In the genomic region with DNA sequence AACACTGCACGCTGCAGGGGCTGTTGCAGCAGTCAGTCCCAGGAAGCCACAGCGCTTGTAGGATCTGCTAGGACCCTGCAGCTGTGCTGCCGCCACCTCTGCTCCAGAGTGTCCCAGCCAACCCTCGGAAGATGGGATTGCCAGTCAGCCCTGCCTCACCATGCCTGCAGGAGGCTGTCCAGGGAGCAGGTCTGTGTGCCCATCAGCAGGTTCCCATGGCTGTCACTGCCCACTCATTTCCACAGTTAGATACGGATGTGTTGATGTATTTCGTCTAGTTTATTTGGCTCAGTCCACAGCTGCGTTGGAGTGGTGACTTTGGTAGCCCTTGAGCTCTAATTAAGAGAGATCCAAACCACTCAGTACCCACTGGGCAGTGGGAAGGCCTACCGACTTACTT, we compare ENCODE assay signal across 18 cellular contexts. TPM values are rescaled to one million over a fixed set of nuclear protein-coding genes. Genes with fewer than 3 reads are reported as not detected.
DNase-seq lines count a peak whose midpoint lies in the region; ATAC-seq, FAIRE-seq and TF ChIP-seq lines count a peak whose summit lies in the region.
"Had no signal": no experiment of that assay in that cellular context is flagged by ENCODE, and none has a peak within 500 bp of the region (broad histone marks: within the 10 kb centered on the region; RNA-seq: fewer than 3 reads in every experiment).

No MANE protein-coding gene starts in this region.

- POLR2A ChIA-PET in GM12878 (lab: Charles Lee): no interaction called here

- H2AFZ ChIP-seq in DND-41 (ENCODE audit: low read depth, low read length) (no peak overlapping the region), GM12878 (ENCODE audit: control insufficient read depth, low read depth, low read length) (no peak overlapping the region)

- no peaks in the 10 kb centered on the region for H3K4me1 Mint-ChIP-seq in activated CD8-positive, alpha-beta memory T cell treated with anti-CD3 and anti-CD28 coated beads, Interleukin-2, amount 10 ng/mL, durations not matched to agents 7 days and 5 days

- H3K27me3 Mint-ChIP-seq in activated CD8-positive, alpha-beta memory T cell treated with anti-CD3 and anti-CD28 coated beads, Interleukin-2, amount 10 ng/mL, durations not matched to agents 7 days and 5 days: no peaks in the 10 kb centered on the region
- H3K27me3 Mint-ChIP-seq: CD4-positive, alpha-beta memory T cell had no signal

- TF ChIP-seq RAD21 in GM12878 (IDR thresholded peaks at IDR 0.05; ENCODE audit: insufficient read depth, low read depth, low read length): no peak

- no peak overlapping the region for H3K4me3 Mint-ChIP-seq in activated CD8-positive, alpha-beta memory T cell treated with anti-CD3 and anti-CD28 coated beads, Interleukin-2, amount 10 ng/mL, durations not matched to agents 7 days and 5 days
- H3K4me3 Mint-ChIP-seq: CD4-positive, alpha-beta memory T cell had no signal

- H3K27me3 ChIP-seq in heart left ventricle: no peaks in the 10 kb centered on the region
- H3K27me3 ChIP-seq in right cardiac atrium (ENCODE audit: control insufficient read depth, insufficient read depth): no peaks in the 10 kb centered on the region
- no peaks in the 10 kb centered on the region for H3K27me3 ChIP-seq in DND-41 (ENCODE audit: insufficient read depth, low read length, poor library complexity)
- H3K27me3 ChIP-seq in GM12878 (replicated peaks in 1 of 2; ENCODE audit: control insufficient read depth in 2 of 2, insufficient read depth in 2 of 2, low read length in 1 of 2): no peaks in the 10 kb centered on the region
- H3K27me3 ChIP-seq in sigmoid colon: no peaks in the 10 kb centered on the region
- H3K27me3 ChIP-seq: BE2C had no signal

- H3K4me3 ChIP-seq in heart left ventricle (no peak overlapping the region), right cardiac atrium (ENCODE audit: low read length) (no peak overlapping the region), DND-41 (ENCODE audit: low read depth in 1 of 2, low read length in 2 of 2) (no peak overlapping the region), GM12878 (no peak overlapping the region), sigmoid colon (no peak overlapping the region)
- H3K4me3 ChIP-seq: HAP-1 had no signal

- H3K4me2 ChIP-seq in DND-41 (ENCODE audit: insufficient read depth, low read length): no peak overlapping the region
- H3K4me2 ChIP-seq in GM12878 (ENCODE audit: control insufficient read depth, insufficient read depth): no peak overlapping the region

- no peak for TF ChIP-seq CTCF in heart left ventricle (IDR thresholded peaks at IDR 0.05)
- no peak for TF ChIP-seq CTCF in DND-41 (IDR thresholded peaks at IDR 0.05; ENCODE audit: borderline replicate concordance, extremely low read depth, low read length, poor library complexity, severe bottlenecking)
- no peak for TF ChIP-seq CTCF in GM12878 (IDR thresholded peaks at IDR 0.05 in 2 of 3, conservative IDR thresholded peaks at IDR 0.05 in 1 of 3; ENCODE audit: control insufficient read depth in 2 of 3, extremely low read depth in 1 of 3, insufficient read depth in 1 of 3, low read depth in 3 of 3, low read length in 3 of 3)
- no peak for TF ChIP-seq CTCF in sigmoid colon (IDR thresholded peaks at IDR 0.05)

- RAD21 ChIA-PET in GM12878 (lab: Charles Lee; ENCODE audit: unreplicated experiment): interaction anchor here (1.3 kb wide), 1 partner anchor 178 kb away, joined by 4 read pairs; no protein-coding TSS in a partner anchor

- H3K9ac ChIP-seq in DND-41 (ENCODE audit: low read depth, low read length) (no peak overlapping the region), GM12878 (ENCODE audit: control insufficient read depth, insufficient read depth, low read length) (no peak overlapping the region)

- TF ChIP-seq EP300 in GM12878 (IDR thresholded peaks at IDR 0.05; ENCODE audit: borderline replicate concordance in 1 of 2, control insufficient read depth in 1 of 2, low read depth in 2 of 2, low read length in 2 of 2) (no peak), sigmoid colon (IDR thresholded peaks at IDR 0.05) (no peak)

- BruUV-seq in GM12878 (replicated peaks; lab: Mats Ljungman, UMichigan): no TSS peak

- H3K4me1 ChIP-seq in heart left ventricle (no peaks in the 10 kb centered on the region), right cardiac atrium (ENCODE audit: control insufficient read depth, insufficient read depth, low read length) (no peaks in the 10 kb centered on the region), DND-41 (ENCODE audit: insufficient read depth, low read length) (no peaks in the 10 kb centered on the region), GM12878 (ENCODE audit: control insufficient read depth, insufficient read depth, low read length) (no peaks in the 10 kb centered on the region), sigmoid colon (no peaks in the 10 kb centered on the region)
- H3K4me1 ChIP-seq: BE2C, HAP-1 had no signal

- TF ChIP-seq POLR2A in heart left ventricle (IDR thresholded peaks at IDR 0.05) (no peak), GM12878 (IDR thresholded peaks at IDR 0.05; ENCODE audit: low read depth, low read length) (peak; percentile 35; the same call in 1 of the 2 replicates), sigmoid colon (IDR thresholded peaks at IDR 0.05) (no peak)

- intact Hi-C loops in heart left ventricle (cut with DNase I) (no loop called here), right cardiac atrium (cut with DNase I) (no loop called here), GM12878 (cut with micrococcal nuclease; ENCODE audit: unreplicated experiment) (no loop called here), sigmoid colon (cut with DNase I) (no loop called here)

- CTCF ChIA-PET in GM12878 (lab: Yijun Ruan, JAX): interaction anchor here (0.9 to 1.0 kb wide), 2 partner anchors 10 to 178 kb away, joined by 3 to 6 read pairs; no protein-coding TSS in a partner anchor
- CTCF ChIA-PET in activated CD8-positive, alpha-beta memory T cell treated with anti-CD3 and anti-CD28 coated beads, Interleukin-2, amount 10 ng/mL, durations not matched to agents 7 days and 5 days (lab: Charles Lee): no interaction called here

- in situ Hi-C loops in GM12878 (cut with MboI): no loop called here

- no peak for DNase-seq in heart left ventricle
- DNase-seq in right cardiac atrium: no peak
- no peak for DNase-seq in DND-41
- DNase-seq in GM12878 (ENCODE audit: low read depth, low spot score): no peak
- peak; percentile 50 for DNase-seq in sigmoid colon
- DNase-seq in activated CD8-positive, alpha-beta memory T cell treated with anti-CD3 and anti-CD28 coated beads, Interleukin-2, amount 10 ng/mL, durations not matched to agents 7 days and 5 days: no peak
- DNase-seq: BE2C; CD4-positive, alpha-beta memory T cell; DMS79; EL had no signal

- 71 to 78% (median 77%) methylated on average over 7 to 8 of the region's 8 CpGs for WGBS in heart left ventricle, 4 donors
- 80% methylated on average over 8 of the region's 8 CpGs for WGBS in right cardiac atrium
- WGBS in GM12878 (ENCODE audit: insufficient coverage, insufficient replicate concordance, low lambda C conversion rate, missing lambda C conversion rate): over 99% methylated on average over 8 of the region's 8 CpGs
- 93 to 94% methylated on average over 8 of the region's 8 CpGs for WGBS in sigmoid colon, 2 donors

- H3K27ac Mint-ChIP-seq in activated CD8-positive, alpha-beta memory T cell treated with anti-CD3 and anti-CD28 coated beads, Interleukin-2, amount 10 ng/mL, durations not matched to agents 7 days and 5 days: no peak overlapping the region
- H3K27ac Mint-ChIP-seq: CD4-positive, alpha-beta memory T cell had no signal

- no peak for FAIRE-seq in GM12878 (lab: Jason Lieb, UNC)
- FAIRE-seq: A204.1, G401.6, GM12892, H1, HTR-8/SVneo had no signal

- peaks cover 29% of the 10 kb centered on the region for H4K20me1 ChIP-seq in DND-41 (ENCODE audit: insufficient read depth, low read length)
- peaks cover 2% of the 10 kb centered on the region; the same call in 1 of the 2 replicates for H4K20me1 ChIP-seq in GM12878 (ENCODE audit: control insufficient read depth, insufficient read depth)

- H3K36me3 ChIP-seq in heart left ventricle: peaks cover 0 to 99% (median 92%) of the 10 kb centered on the region in 9 donors
- peaks cover 92% of the 10 kb centered on the region for H3K36me3 ChIP-seq in DND-41 (ENCODE audit: insufficient read depth, low read length)
- peaks cover 11 to 48% of the 10 kb centered on the region in 2 experiments for H3K36me3 ChIP-seq in GM12878 (ENCODE audit: control insufficient read depth in 2 of 2, insufficient read depth in 2 of 2, low read length in 1 of 2)
- peaks cover 8 to 88% (median 19%) of the 10 kb centered on the region in 4 donors for H3K36me3 ChIP-seq in sigmoid colon

- no peaks in the 10 kb centered on the region for H3K9me3 Mint-ChIP-seq in activated CD8-positive, alpha-beta memory T cell treated with anti-CD3 and anti-CD28 coated beads, Interleukin-2, amount 10 ng/mL, durations not matched to agents 7 days and 5 days (ENCODE audit: low read depth)

- ATAC-seq in heart left ventricle: peak; percentile 12 to 40 (median 30)
- ATAC-seq in right cardiac atrium: no peak
- 0 out of 3 replicates have a peak, but pooled peaks have one; percentile 24 for ATAC-seq in DND-41 (ENCODE audit: insufficient read depth, low read depth)
- no peak for ATAC-seq in GM12878
- no peak for ATAC-seq in GM21381 (IDR thresholded peaks at IDR 0.05; ENCODE audit: unreplicated experiment)
- ATAC-seq in activated CD8-positive, alpha-beta memory T cell treated with anti-CD3 and anti-CD28 coated beads, Interleukin-2, amount 10 ng/mL, durations not matched to agents 7 days and 5 days: no peak

- SMC1A ChIA-PET in GM12878 (lab: Charles Lee; ENCODE audit: uncharacterized antibody, unreplicated experiment): no interaction called here

- peaks cover 18% of the 10 kb centered on the region for H3K36me3 Mint-ChIP-seq in activated CD8-positive, alpha-beta memory T cell treated with anti-CD3 and anti-CD28 coated beads, Interleukin-2, amount 10 ng/mL, durations not matched to agents 7 days and 5 days

- peaks cover 3% of the 10 kb centered on the region; the same call in 1 of the 2 replicates for H3K79me2 ChIP-seq in DND-41 (ENCODE audit: insufficient read depth, low read length)
- H3K79me2 ChIP-seq in GM12878 (ENCODE audit: control insufficient read depth, insufficient read depth, low read length): no peaks in the 10 kb centered on the region

- no peaks in the 10 kb centered on the region for H3K9me3 ChIP-seq in heart left ventricle
- H3K9me3 ChIP-seq in right cardiac atrium (ENCODE audit: control insufficient read depth, low read length): no peaks in the 10 kb centered on the region
- H3K9me3 ChIP-seq in DND-41 (ENCODE audit: insufficient read depth, low read length, severe bottlenecking): no peaks in the 10 kb centered on the region
- H3K9me3 ChIP-seq in GM12878 (replicated peaks; ENCODE audit: control insufficient read depth, insufficient read depth, low read length): no peaks in the 10 kb centered on the region
- no peaks in the 10 kb centered on the region for H3K9me3 ChIP-seq in sigmoid colon
- H3K9me3 ChIP-seq: BE2C, HAP-1 had no signal

- no peak overlapping the region for H3K27ac ChIP-seq in heart left ventricle
- H3K27ac ChIP-seq in right cardiac atrium (ENCODE audit: low read length): no peak overlapping the region
- H3K27ac ChIP-seq in DND-41 (ENCODE audit: low read length): no peak overlapping the region
- no peak overlapping the region for H3K27ac ChIP-seq in GM12878 (ENCODE audit: control insufficient read depth, insufficient read depth)
- no peak overlapping the region for H3K27ac ChIP-seq in sigmoid colon
- H3K27ac ChIP-seq: C4-2B had no signal

RNA-seq across cellular contexts. Expression of gene SHH, which starts 35.7 kb away (rescaled TPM):
- total RNA-seq in heart left ventricle: not detected
- not detected for polyA plus RNA-seq in heart left ventricle
- total RNA-seq in right cardiac atrium: not detected
- not detected for polyA plus RNA-seq in right cardiac atrium
- total RNA-seq in GM12878 (2013; cell fraction: nucleolus; rRNA removed): not detected in 2 replicates
- not detected in 2 replicates for total RNA-seq in GM12878 (2014; rRNA removed)
- not detected in 2 replicates for total RNA-seq in GM12878 (2014; rRNA removed; fragmentation: Illumina TruSeq; extraction: Trizol)
- not detected in 2 replicates for total RNA-seq in GM12878 (2021)
- polyA plus RNA-seq in GM12878 (2011; ENCODE audit: low read depth): not detected
- polyA plus RNA-seq in GM12878 (2011; rRNA removed): not detected in 2 replicates
- polyA plus RNA-seq in GM12878 (2011; cell fraction: cytosol; rRNA removed): 0.02 TPM in 1 of 2 replicates, not detected in the other
- polyA plus RNA-seq in GM12878 (2011; cell fraction: nucleus; rRNA removed): 0.01 TPM in 1 of 2 replicates, not detected in the other
- not detected in 2 replicates for polyA plus RNA-seq in GM12878 (2012)
- not detected in 2 replicates for polyA plus RNA-seq in GM12878 (2014; fragmentation: Illumina TruSeq; extraction: Trizol)
- polyA plus RNA-seq in GM12878 (2014; fragmentation: Nextera tagmentation; extraction: Ambion mirVana): not detected
- not detected in 2 replicates for polyA plus RNA-seq in GM12878 (2014; rRNA removed)
- polyA plus RNA-seq in GM12878 (2016; fragmentation: Nextera tagmentation; extraction: Ambion mirVana): not detected
- polyA minus RNA-seq in GM12878 (2011; rRNA and poly(A)+ RNA removed): not detected in 2 replicates
- not detected in 2 replicates for polyA minus RNA-seq in GM12878 (2011; cell fraction: cytosol; rRNA and poly(A)+ RNA removed)
- polyA minus RNA-seq in GM12878 (2011; cell fraction: nucleus; rRNA and poly(A)+ RNA removed): not detected in 2 replicates
- not detected for total RNA-seq in sigmoid colon
- polyA plus RNA-seq in sigmoid colon: 1 to 10 TPM in 1 of 3 donors, under 1 TPM in 2; 0.46 to 1.8 (median 0.60) TPM
- not detected for total RNA-seq in activated CD8-positive, alpha-beta memory T cell treated with anti-CD3 and anti-CD28 coated beads, Interleukin-2, amount 10 ng/mL, durations not matched to agents 7 days and 5 days
- total RNA-seq: CD4-positive, alpha-beta memory T cell; H1 had no signal
- polyA plus RNA-seq: H1 had no signal

Comparison
In these comparisons a context has a peak if more than half of its experiments do, and no peak if none do; other contexts are left out.
1. ATAC-seq: peak in heart left ventricle (4 of 4) and DND-41 (single experiment); none in right cardiac atrium (0 of 2), GM12878 (single experiment), GM21381 (single experiment) and activated CD8-positive, alpha-beta memory T cell treated with anti-CD3 and anti-CD28 coated beads, Interleukin-2, amount 10 ng/mL, durations not matched to agents 7 days and 5 days (single experiment).